In genomic region chr4:179164642-179165338, GRCh38 we compare ENCODE assay signal across 12 cellular contexts.
"Had no signal": no experiment of that assay in that cellular context is flagged by ENCODE, and none has a peak within 500 bp of the region (broad histone marks: within the 10 kb centered on the region; RNA-seq: fewer than 3 reads in every experiment).

No MANE protein-coding gene starts in this region.

- H3K27ac Mint-ChIP-seq: activated B cell treated with CpG ODN at 0.5 μM for 24 hours; activated naive CD4-positive, alpha-beta T cell treated with anti-CD3 and anti-CD28 coated beads, Interleukin-2, amount 10 ng/mL, durations not matched to agents 7 days and 5 days; activated T-helper 2 cell treated with anti-CD3 and anti-CD28 coated beads, Interferon-gamma antibody, Interleukin-2, Interleukin-4, amounts not matched to agents 10 μg/mL and 5 μg/mL and 100 μg/mL, durations not matched to agents 14 hours and 24 hours and 36 hours had no signal

- H3K27me3 Mint-ChIP-seq: activated B cell treated with CpG ODN at 0.5 μM for 24 hours; activated naive CD4-positive, alpha-beta T cell treated with anti-CD3 and anti-CD28 coated beads, Interleukin-2, amount 10 ng/mL, durations not matched to agents 7 days and 5 days had no signal

- H3K4me1 ChIP-seq: heart right ventricle, upper lobe of right lung had no signal

- H3K4me3 ChIP-seq: coronary artery, heart right ventricle, upper lobe of right lung had no signal

- H3K36me3 Mint-ChIP-seq: activated naive CD4-positive, alpha-beta T cell treated with anti-CD3 and anti-CD28 coated beads, Interleukin-2, amount 10 ng/mL, durations not matched to agents 7 days and 5 days had no signal

- ATAC-seq: heart right ventricle, upper lobe of right lung had no signal

- H3K27ac ChIP-seq: coronary artery, heart right ventricle, upper lobe of right lung had no signal

- H3K4me1 Mint-ChIP-seq: activated B cell treated with CpG ODN at 0.5 μM for 24 hours; activated naive CD4-positive, alpha-beta T cell treated with anti-CD3 and anti-CD28 coated beads, Interleukin-2, amount 10 ng/mL, durations not matched to agents 7 days and 5 days; neural crest cell had no signal

- H3K36me3 ChIP-seq: heart right ventricle, upper lobe of right lung had no signal

- H3K9me3 ChIP-seq: upper lobe of right lung had no signal

- DNase-seq: activated B cell treated with CpG ODN at 0.5 μM for 24 hours; activated CD4-positive, alpha-beta T cell treated with anti-CD3 and anti-CD28 coated beads, Interleukin-2, amount 50 U/mL, for 1 hour; activated naive CD4-positive, alpha-beta T cell treated with anti-CD3 and anti-CD28 coated beads, Interleukin-2, amount 10 ng/mL, durations not matched to agents 7 days and 5 days; caudate nucleus; effector CD4-positive, alpha-beta T cell; heart right ventricle; stimulated activated CD4-positive, alpha-beta T cell treated with anti-CD3 and anti-CD28 coated beads, Interleukin-2, amount 100 ng/mL, for 48 hours; stimulated activated naive CD4-positive, alpha-beta T cell treated with Interleukin-2 at 50 U/mL for 16 hours; upper lobe of right lung had no signal

- H3K27me3 ChIP-seq: heart right ventricle, upper lobe of right lung had no signal

- H3K4me3 Mint-ChIP-seq: activated B cell treated with CpG ODN at 0.5 μM for 24 hours; activated naive CD4-positive, alpha-beta T cell treated with anti-CD3 and anti-CD28 coated beads, Interleukin-2, amount 10 ng/mL, durations not matched to agents 7 days and 5 days; neural crest cell had no signal
